10 cellular contexts compared by ENCODE assay signal in the genomic region with DNA sequence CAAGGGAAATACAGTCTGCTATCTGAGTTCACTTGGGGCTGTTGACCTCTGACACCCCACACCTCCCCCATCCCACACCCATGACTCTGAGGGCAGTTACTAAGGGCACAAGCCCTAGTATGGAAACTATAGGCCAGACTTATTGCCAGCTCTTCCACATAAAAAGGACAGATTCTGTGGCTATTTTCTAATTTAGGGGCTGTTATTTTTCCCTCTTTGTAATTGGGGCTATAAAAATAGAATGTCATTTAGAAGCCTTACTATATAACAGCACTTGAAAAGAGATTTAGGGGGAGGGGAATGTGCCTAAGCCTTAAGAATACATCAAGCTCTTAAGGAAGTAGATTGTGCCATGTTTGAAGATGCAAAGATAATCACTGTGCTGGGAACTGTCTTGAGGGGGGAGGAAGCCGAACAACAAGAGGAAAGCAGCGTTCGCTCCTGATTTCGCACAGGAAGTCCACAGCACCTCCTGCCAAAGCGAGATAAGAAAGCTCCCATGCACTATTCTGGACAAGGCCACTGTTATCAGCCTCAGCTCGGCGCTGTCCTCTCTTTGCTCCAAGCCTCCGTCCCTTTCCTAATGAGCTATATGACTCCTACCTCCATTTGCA.
A peak's percentile ranks its signal among the peaks of the same experiment; 100 is the strongest.
DNase-seq lines count a peak whose midpoint lies in the region; ATAC-seq lines count a peak whose summit lies in the region.
"Had no signal": no experiment of that assay in that cellular context is flagged by ENCODE, and none has a peak within 500 bp of the region (broad histone marks: within the 10 kb centered on the region; RNA-seq: fewer than 3 reads in every experiment).

No MANE protein-coding gene starts in this region.

- peaks cover 0 to 5% of the 10 kb centered on the region in 2 donors for H3K9me3 Mint-ChIP-seq in activated naive CD4-positive, alpha-beta T cell treated with anti-CD3 and anti-CD28 coated beads, Interleukin-2, amount 50 U/mL, for 72 hours

- peak; percentile 100 for DNase-seq in GF-D8 (lab: John Stamatoyannopoulos, UW)
- DNase-seq in UCSD-AML1 (lab: John Stamatoyannopoulos, UW; ENCODE audit: unreplicated experiment): peak; percentile 83
- peak; percentile 80 for DNase-seq in left cardiac atrium
- peak; percentile 27 for DNase-seq in pons (ENCODE audit: low spot score)
- no peak for DNase-seq in activated naive CD4-positive, alpha-beta T cell treated with anti-CD3 and anti-CD28 coated beads, Interleukin-2, amount 50 U/mL, for 72 hours (ENCODE audit: low spot score in 2 of 2)
- DNase-seq in epidermal melanocyte (ENCODE audit: insufficient read length, low spot score): no peak
- DNase-seq in activated CD4-positive, CD25-positive, alpha-beta regulatory T cell (lab: John Stamatoyannopoulos, UW): no peak
- no peak for DNase-seq in SHP77 (lab: John Stamatoyannopoulos, UW)
- DNase-seq: C1 segment of cervical spinal cord, NCI-H2227 treated with DMSO at 0.1 percent for 48 hours had no signal

- peak; percentile 84 to 92 for ATAC-seq in left cardiac atrium
- ATAC-seq in activated naive CD4-positive, alpha-beta T cell treated with anti-CD3 and anti-CD28 coated beads, Interleukin-2, amount 50 U/mL, for 72 hours: no peak

- intact Hi-C loops in left cardiac atrium (cut with DNase I): loop anchor here in 1 of 2 donors (10.0 kb wide), 1 partner anchor 54 kb away; no protein-coding TSS in a partner anchor

- H3K36me3 Mint-ChIP-seq in activated naive CD4-positive, alpha-beta T cell treated with anti-CD3 and anti-CD28 coated beads, Interleukin-2, amount 50 U/mL, for 72 hours: peaks cover 0 to 7% of the 10 kb centered on the region in 2 donors

- H3K27ac Mint-ChIP-seq in activated naive CD4-positive, alpha-beta T cell treated with anti-CD3 and anti-CD28 coated beads, Interleukin-2, amount 50 U/mL, for 72 hours: no peak overlapping the region

Comparison
In these comparisons a context has a peak if more than half of its experiments do, and no peak if none do; other contexts are left out.
1. DNase-seq: peak in GF-D8 (single experiment), UCSD-AML1 (single experiment), left cardiac atrium (single experiment) and pons (single experiment); none in activated naive CD4-positive, alpha-beta T cell treated with anti-CD3 and anti-CD28 coated beads, Interleukin-2, amount 50 U/mL, for 72 hours (0 of 2), epidermal melanocyte (single experiment), activated CD4-positive, CD25-positive, alpha-beta regulatory T cell (0 of 4) and SHP77 (0 of 2).
2. ATAC-seq: peak in left cardiac atrium (2 of 2); none in activated naive CD4-positive, alpha-beta T cell treated with anti-CD3 and anti-CD28 coated beads, Interleukin-2, amount 50 U/mL, for 72 hours (0 of 2).